25 cellular contexts compared by ENCODE assay signal in genomic region chr2:16246911-16247310, GRCh38.
"Had no signal": no experiment of that assay in that cellular context is flagged by ENCODE, and none has a peak within 500 bp of the region (broad histone marks: within the 10 kb centered on the region; RNA-seq: fewer than 3 reads in every experiment).

No MANE protein-coding gene starts in this region.

- DNase-seq: dermis blood vessel endothelial cell; dorsolateral prefrontal cortex; effector CD8-positive, alpha-beta T cell; effector memory CD8-positive, alpha-beta T cell; foreskin keratinocyte; heart left ventricle; hypothalamus; immature natural killer cell; kidney glomerular epithelial cell; left colon; left ventricle myocardium inferior; lower lobe of right lung; mesenchymal stem cell; mucosa of descending colon; naive B cell had no signal

- H3K36me3 Mint-ChIP-seq: immature natural killer cell, mesothelial cell of epicardium, naive B cell had no signal

- H3K4me3 Mint-ChIP-seq: effector memory CD8-positive, alpha-beta T cell; immature natural killer cell; mesothelial cell of epicardium had no signal

- H3K27me3 Mint-ChIP-seq: effector memory CD8-positive, alpha-beta T cell had no signal

- FAIRE-seq: colon, endothelial cell of umbilical vein, frontal cortex, keratinocyte had no signal

- H3K36me3 ChIP-seq: esophagus muscularis mucosa, gastroesophageal sphincter, heart left ventricle, left ventricle myocardium inferior, lower lobe of right lung had no signal

- H3K4me1 ChIP-seq: esophagus muscularis mucosa, foreskin keratinocyte, gastroesophageal sphincter, heart left ventricle, left ventricle myocardium inferior, lower lobe of right lung had no signal

- H3K27ac Mint-ChIP-seq: effector memory CD8-positive, alpha-beta T cell; immature natural killer cell; mesothelial cell of epicardium; naive B cell had no signal

- H3K27me3 ChIP-seq: foreskin keratinocyte, hepatocyte had no signal

- H3K9me3 Mint-ChIP-seq: mesothelial cell of epicardium, naive B cell had no signal

- H3K4me1 Mint-ChIP-seq: immature natural killer cell, naive B cell had no signal

- H3K27ac ChIP-seq: coronary artery, dorsolateral prefrontal cortex, esophagus muscularis mucosa, foreskin keratinocyte, gastroesophageal sphincter, heart left ventricle, hepatocyte, left ventricle myocardium inferior, lower lobe of right lung had no signal

- H3K9me3 ChIP-seq: esophagus muscularis mucosa, gastroesophageal sphincter, heart left ventricle, left ventricle myocardium inferior, lower lobe of right lung, mucosa of descending colon had no signal

- ATAC-seq: effector memory CD8-positive, alpha-beta T cell; foreskin keratinocyte; gastroesophageal sphincter; heart left ventricle; left colon; left lobe of liver; mucosa of descending colon had no signal

- H3K4me3 ChIP-seq: coronary artery, dorsolateral prefrontal cortex, esophagus muscularis mucosa, gastroesophageal sphincter, heart left ventricle, hepatocyte, left ventricle myocardium inferior, lower lobe of right lung, mucosa of descending colon had no signal
